8 cellular contexts compared by ENCODE assay signal in the genomic region with DNA sequence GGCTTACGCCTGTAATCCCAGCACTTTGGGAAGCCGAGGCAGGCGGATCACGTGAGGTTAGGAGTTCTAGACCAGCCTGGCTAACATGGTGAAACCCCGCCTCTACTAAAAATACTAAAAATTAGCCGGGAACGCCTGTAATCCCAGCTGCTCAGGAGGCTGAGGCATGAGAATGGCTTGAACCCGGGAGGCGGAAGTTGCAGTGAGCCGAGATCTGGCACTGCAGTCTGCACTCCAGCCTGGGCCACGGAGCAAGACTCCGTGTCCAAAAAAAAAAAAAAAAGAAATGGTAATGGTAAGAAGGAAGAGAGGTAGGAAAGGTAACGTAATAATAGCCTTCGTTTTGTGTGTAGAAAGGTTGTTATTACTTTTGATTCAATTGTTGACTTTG. TPM values are rescaled to one million over a fixed set of nuclear protein-coding genes. Genes with fewer than 3 reads are reported as not detected.
DNase-seq lines count a peak whose midpoint lies in the region; ATAC-seq and TF ChIP-seq lines count a peak whose summit lies in the region.

No MANE protein-coding gene starts in this region.

- H3K27me3 ChIP-seq in BE2C (no peaks in the 10 kb centered on the region), mammary epithelial cell (ENCODE audit: insufficient read depth, low read length) (no peaks in the 10 kb centered on the region), mononuclear cell (ENCODE audit: insufficient read depth, low read length) (no peaks in the 10 kb centered on the region)

- H3K4me2 ChIP-seq in mammary epithelial cell (ENCODE audit: insufficient read depth, low read depth, low read length), result peak overlapping the region; percentile 97

- 3% methylated on average over 13 of the region's 14 CpGs for WGBS in mammary epithelial cell (ENCODE audit: low coverage, missing lambda C conversion rate)

- H3K27ac ChIP-seq in mammary epithelial cell (ENCODE audit: insufficient read depth, low read depth, low read length), result peak overlapping the region; percentile 90

- no peak for TF ChIP-seq CTCF in BE2C (IDR thresholded peaks at IDR 0.05; ENCODE audit: low read depth, low read length)
- TF ChIP-seq CTCF in mammary epithelial cell (conservative IDR thresholded peaks at IDR 0.05 in 1 of 2, IDR thresholded peaks at IDR 0.05 in 1 of 2; ENCODE audit: extremely low read depth in 1 of 2, insufficient read depth in 1 of 2, low read depth in 1 of 2, low read length in 2 of 2), result no peak

- CTCF ChIA-PET in mammary epithelial cell (lab: Charles Lee; ENCODE audit: low non-redundant PET), result no interaction called here

- H3K4me3 ChIP-seq in BE2C (ENCODE audit: low read depth, low read length) (peak overlapping the region; percentile 96), mammary epithelial cell (replicated peaks in 1 of 3; ENCODE audit: insufficient read depth in 1 of 3, low read depth in 2 of 3, low read length in 3 of 3) (peak overlapping the region; percentile 72 to 90 (median 81)), mononuclear cell (ENCODE audit: low read length) (peak overlapping the region; percentile 98)

- intact Hi-C loops in mammary epithelial cell (cut with micrococcal nuclease), result loop anchor here (2.0 kb wide), 1 partner anchor 268 kb away; no protein-coding TSS in a partner anchor

- peak overlapping the region; percentile 93 for H3K9ac ChIP-seq in mammary epithelial cell (ENCODE audit: insufficient read depth, low read length)

- ATAC-seq in GM18870 (IDR thresholded peaks at IDR 0.05; ENCODE audit: unreplicated experiment) (no peak), GM18867 (IDR thresholded peaks at IDR 0.05; ENCODE audit: unreplicated experiment) (no peak)

- H4K20me1 ChIP-seq in mammary epithelial cell (ENCODE audit: insufficient read depth, low read length), result no peaks in the 10 kb centered on the region

- dilution Hi-C loops in mammary epithelial cell (cut with HindIII; ENCODE audit: low sequenced_read_pairs), result no loop called here

- in situ Hi-C loops in KBM-7 (cut with MboI; ENCODE audit: low pct_unique_long_range_greater_than_20kb, low sequenced_read_pairs) (loop anchor here (25.0 kb wide), 1 partner anchor 302 kb away; no protein-coding TSS in a partner anchor), mammary epithelial cell (cut with MboI; ENCODE audit: low sequenced_read_pairs in 2 of 2) (no loop called here)

- H3K4me1 ChIP-seq in BE2C, result no peaks in the 10 kb centered on the region
- peaks cover 8% of the 10 kb centered on the region for H3K4me1 ChIP-seq in mammary epithelial cell (ENCODE audit: insufficient read depth, low read length)
- peaks cover 24% of the 10 kb centered on the region for H3K4me1 ChIP-seq in mononuclear cell (ENCODE audit: insufficient read depth, low read length)

- BruUV-seq in mammary epithelial cell (replicated peaks; lab: Mats Ljungman, UMichigan), result no TSS peak

- H2AFZ ChIP-seq in mammary epithelial cell (ENCODE audit: low read depth, low read length), result peak overlapping the region; percentile 96

- H3K9me3 ChIP-seq in BE2C (no peaks in the 10 kb centered on the region), mammary epithelial cell (replicated peaks; ENCODE audit: insufficient read depth, low read length) (no peaks in the 10 kb centered on the region), mononuclear cell (ENCODE audit: low read depth, low read length) (no peaks in the 10 kb centered on the region)

- peaks cover 59% of the 10 kb centered on the region for H3K79me2 ChIP-seq in mammary epithelial cell (ENCODE audit: insufficient read depth, low read length)

- H3K36me3 ChIP-seq in BE2C (peaks cover 39% of the 10 kb centered on the region), mammary epithelial cell (ENCODE audit: insufficient read depth, low read length) (peaks cover 29% of the 10 kb centered on the region)

- DNase-seq in BE2C, result peak; percentile 11
- DNase-seq in KBM-7, result peak; percentile 57
- DNase-seq in mammary epithelial cell, result peak; percentile 9
- no peak for DNase-seq in A172 (ENCODE audit: low spot score)
- DNase-seq in NCI-H345 treated with DMSO at 0.1 percent for 48 hours (lab: John Stamatoyannopoulos, UW; ENCODE audit: unreplicated experiment), result no peak

RNA-seq across cellular contexts. Expression of gene HSPA14, which starts 1.2 kb away (rescaled TPM):
- polyA plus RNA-seq in BE2C (2012; ENCODE audit: insufficient read depth, insufficient read length, low read depth), result 17.1 TPM
- 10 to 100 TPM; 11.5 to 20.2 TPM for total RNA-seq in mammary epithelial cell
- 17.2 TPM for polyA plus RNA-seq in mammary epithelial cell
- polyA minus RNA-seq in mammary epithelial cell, result 7.8 TPM
- 25.9 TPM for total RNA-seq in mononuclear cell
- 65.3 and 82.9 TPM in 2 replicates for total RNA-seq in A172 (2014; rRNA removed; shearing (Covaris generic))

RNA-seq across cellular contexts. Expression of gene MSANTD7, which starts 1.2 kb away (rescaled TPM):
- 12.3 TPM for polyA plus RNA-seq in BE2C (2012; ENCODE audit: insufficient read depth, insufficient read length, low read depth)
- 10 to 100 TPM; 15.1 to 20.5 TPM for total RNA-seq in mammary epithelial cell
- polyA plus RNA-seq in mammary epithelial cell, result 5.7 TPM
- polyA minus RNA-seq in mammary epithelial cell, result 10.1 TPM
- total RNA-seq in mononuclear cell, result 22.2 TPM
- 18.9 and 22.5 TPM in 2 replicates for total RNA-seq in A172 (2014; rRNA removed; shearing (Covaris generic))

RNA-seq across cellular contexts. Expression of gene CDNF, which starts 1.5 kb away (rescaled TPM):
- 1.5 TPM for polyA plus RNA-seq in BE2C (2012; ENCODE audit: insufficient read depth, insufficient read length, low read depth)
- total RNA-seq in mammary epithelial cell (1 to 10 TPM in 1 of 2 donors, under 1 TPM in 1; 0.83 to 1.5 TPM), mononuclear cell (1.0 TPM)
- 1.5 TPM for polyA plus RNA-seq in mammary epithelial cell
- not detected for polyA minus RNA-seq in mammary epithelial cell
- 1.2 and 1.8 TPM in 2 replicates for total RNA-seq in A172 (2014; rRNA removed; shearing (Covaris generic))

RNA-seq across cellular contexts. Expression of gene SUV39H2, which starts 39.4 kb away (rescaled TPM):
- 7.7 TPM for polyA plus RNA-seq in BE2C (2012; ENCODE audit: insufficient read depth, insufficient read length, low read depth)
- 10 to 100 TPM in 1 of 2 donors, 1 to 10 TPM in 1; 8.5 to 17.2 TPM for total RNA-seq in mammary epithelial cell
- polyA plus RNA-seq in mammary epithelial cell, result 11.7 TPM
- polyA minus RNA-seq in mammary epithelial cell, result 20.3 TPM
- total RNA-seq in mononuclear cell, result 6.3 TPM
- total RNA-seq in A172 (2014; rRNA removed; shearing (Covaris generic)), result 50.5 and 64.3 TPM in 2 replicates

Comparison
In these comparisons a context has a peak if more than half of its experiments do, and no peak if none do; other contexts are left out.
1. DNase-seq: peak in BE2C (single experiment), KBM-7 (single experiment) and mammary epithelial cell (single experiment); none in A172 (single experiment) and NCI-H345 treated with DMSO at 0.1 percent for 48 hours (single experiment).
2. Peak in every context shown above with its lines, with median percentiles within 50 percentile points of each other: H3K4me3 ChIP-seq.